Comparison of ENCODE assay signal across 15 cellular contexts in the genomic region with DNA sequence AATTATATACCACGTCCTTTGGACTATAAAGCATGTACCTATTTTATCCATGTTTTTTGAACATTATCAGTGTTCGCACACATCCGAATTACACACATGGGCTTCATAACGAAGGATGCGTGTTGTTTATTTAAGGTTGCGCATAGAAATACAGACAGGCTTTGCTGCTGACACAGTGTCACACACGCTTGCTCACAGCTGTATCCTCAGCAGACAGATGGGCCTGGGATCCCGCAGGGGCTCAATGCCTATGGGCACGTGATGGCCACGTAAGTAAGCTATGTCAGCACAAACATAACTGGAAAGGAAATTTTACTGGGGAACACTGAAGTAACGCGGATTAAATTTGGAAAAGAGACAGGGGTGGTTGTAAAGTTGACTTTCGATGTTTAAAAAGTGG.
"Had no signal": no experiment of that assay in that cellular context is flagged by ENCODE, and none has a peak within 500 bp of the region (broad histone marks: within the 10 kb centered on the region; RNA-seq: fewer than 3 reads in every experiment).

No MANE protein-coding gene starts in this region.

- H3K9me3 ChIP-seq: ascending aorta, heart right ventricle, lower lobe of right lung, stomach, testis, upper lobe of left lung had no signal

- H3K4me1 ChIP-seq: lower lobe of right lung, stomach, testis, upper lobe of left lung had no signal

- H3K4me2 ChIP-seq: neural progenitor cell had no signal

- H3K9ac ChIP-seq: neural progenitor cell had no signal

- H3K27me3 Mint-ChIP-seq: activated CD4-positive, alpha-beta T cell treated with anti-CD3 and anti-CD28 coated beads, Interleukin-2, amount 10 ng/mL, durations not matched to agents 24 days and 14 days; activated T-helper 17 cell treated with anti-CD3 and anti-CD28 coated beads, Interleukin-2, amount 50 U/mL, for 72 hours had no signal

- ATAC-seq: activated T-helper 17 cell treated with anti-CD3 and anti-CD28 coated beads, Interleukin-2, amount 50 U/mL, for 72 hours; heart right ventricle; lower lobe of right lung; sciatic nerve had no signal

- H3K27me3 ChIP-seq: ascending aorta, heart right ventricle, neural progenitor cell, stomach, testis, upper lobe of left lung had no signal

- H3K27ac ChIP-seq: epithelial cell of prostate, lower lobe of right lung, neural progenitor cell, stomach, testis, upper lobe of left lung had no signal

- H3K4me3 ChIP-seq: ascending aorta, heart right ventricle, lower lobe of right lung, neural progenitor cell, stomach, testis, upper lobe of left lung had no signal

- H3K36me3 ChIP-seq: neural progenitor cell had no signal

- H3K9me3 Mint-ChIP-seq: activated CD4-positive, alpha-beta T cell treated with anti-CD3 and anti-CD28 coated beads, Interleukin-2, amount 10 ng/mL, durations not matched to agents 24 days and 14 days; activated T-helper 17 cell treated with anti-CD3 and anti-CD28 coated beads, Interleukin-2, amount 50 U/mL, for 72 hours; neural progenitor cell; WTC11 had no signal

- H3K4me3 Mint-ChIP-seq: activated CD4-positive, alpha-beta T cell treated with anti-CD3 and anti-CD28 coated beads, Interleukin-2, amount 10 ng/mL, durations not matched to agents 24 days and 14 days; activated T-helper 17 cell treated with anti-CD3 and anti-CD28 coated beads, Interleukin-2, amount 50 U/mL, for 72 hours; neural progenitor cell; WTC11 had no signal

- H3K27ac Mint-ChIP-seq: activated CD4-positive, alpha-beta T cell treated with anti-CD3 and anti-CD28 coated beads, Interleukin-2, amount 10 ng/mL, durations not matched to agents 24 days and 14 days; activated T-helper 17 cell treated with anti-CD3 and anti-CD28 coated beads, Interleukin-2, amount 50 U/mL, for 72 hours had no signal

- DNase-seq: activated naive CD4-positive, alpha-beta T cell treated with Interleukin-2 at 50 U/mL for 16 hours; dermis blood vessel endothelial cell; heart right ventricle; lower lobe of right lung; stomach; T-helper 1 cell; testis; upper lobe of left lung had no signal

- H3K36me3 Mint-ChIP-seq: WTC11 had no signal
